In genomic region chr13:27228131-27228530, GRCh38 we compare ENCODE assay signal across 32 cellular contexts.
"Had no signal": no experiment of that assay in that cellular context is flagged by ENCODE, and none has a peak within 500 bp of the region (broad histone marks: within the 10 kb centered on the region; RNA-seq: fewer than 3 reads in every experiment).

No MANE protein-coding gene starts in this region.

- DNase-seq: activated CD4-positive, alpha-beta memory T cell treated with anti-CD3 and anti-CD28 coated beads for 36 hours; activated CD4-positive, alpha-beta T cell treated with anti-CD3 and anti-CD28 coated beads for 36 hours; activated CD4-positive, alpha-beta T cell treated with anti-CD3 and anti-CD28 coated beads, Interleukin-2, amount 50 U/mL, for 1 hour; activated CD8-positive, alpha-beta memory T cell treated with anti-CD3 and anti-CD28 coated beads, Interleukin-2, amount 50 U/mL, for 4 hours; activated gamma-delta T cell treated with Interleukin-2 at 50 U/mL for 16 hours; activated naive CD4-positive, alpha-beta T cell treated with anti-CD3 and anti-CD28 coated beads for 36 hours; activated T-cell treated with anti-CD3 and anti-CD28 coated beads for 4 hours; activated T-cell treated with anti-CD3 and anti-CD28 coated beads, Interleukin-2, amount 50 U/mL, for 4 hours; adrenal gland; body of pancreas; NCI-H1092 treated with DMSO at 0.1 percent for 48 hours; NCI-H1417; NCI-H146; NCI-H187; NCI-H2029 treated with DMSO at 0.1 percent for 48 hours; NCI-H2171 treated with DMSO at 0.1 percent for 48 hours; NCI-H226; NCI-H446 treated with DMSO at 0.1 percent for 48 hours; NCI-H524; PC-3; Peyer's patch; RPMI8226; SIG-M5; SW 1271; T-helper 1 cell; T1000; WERI-Rb-1 had no signal

- H3K4me1 ChIP-seq: adrenal gland, body of pancreas, breast epithelium, Peyer's patch had no signal

- H3K9me3 Mint-ChIP-seq: activated T-helper 1 cell treated with anti-CD3 and anti-CD28 coated beads, Interleukin-12 subunit alpha, Interleukin-12 subunit beta, Interleukin-2, Interleukin-4 antibody, amounts not matched to agents 30 ng/mL and 10 ng/mL and 1 ng/mL, durations not matched to agents 14 hours and 24 hours and 36 hours had no signal

- ATAC-seq: activated CD4-positive, alpha-beta T cell treated with anti-CD3 and anti-CD28 coated beads for 36 hours; activated naive CD4-positive, alpha-beta T cell treated with anti-CD3 and anti-CD28 coated beads, Interleukin-2, amount 50 U/mL, for 72 hours; activated T-cell treated with anti-CD3 and anti-CD28 coated beads, Interleukin-2, amount 50 U/mL, for 4 hours; body of pancreas; PC-3; SK-N-SH treated with all-trans-retinoic acid at 6 μM for 48 hours had no signal

- H3K27ac Mint-ChIP-seq: activated CD4-positive, alpha-beta memory T cell treated with anti-CD3 and anti-CD28 coated beads for 36 hours; activated CD4-positive, alpha-beta T cell treated with anti-CD3 and anti-CD28 coated beads for 36 hours; activated naive CD4-positive, alpha-beta T cell treated with anti-CD3 and anti-CD28 coated beads for 36 hours; activated naive CD4-positive, alpha-beta T cell treated with anti-CD3 and anti-CD28 coated beads, Interleukin-2, amount 50 U/mL, for 72 hours; activated T-helper 1 cell treated with anti-CD3 and anti-CD28 coated beads, Interleukin-12 subunit alpha, Interleukin-12 subunit beta, Interleukin-2, Interleukin-4 antibody, amounts not matched to agents 30 ng/mL and 10 ng/mL and 1 ng/mL, durations not matched to agents 14 hours and 24 hours and 36 hours had no signal

- FAIRE-seq: astrocyte had no signal

- H3K36me3 ChIP-seq: adrenal gland, breast epithelium, Peyer's patch, WERI-Rb-1 had no signal

- H3K27ac ChIP-seq: adrenal gland, body of pancreas, breast epithelium, WERI-Rb-1 had no signal

- H3K27me3 ChIP-seq: adrenal gland, body of pancreas, breast epithelium, Peyer's patch had no signal

- H3K9me3 ChIP-seq: body of pancreas, Peyer's patch had no signal

- H3K4me3 Mint-ChIP-seq: activated CD4-positive, alpha-beta memory T cell treated with anti-CD3 and anti-CD28 coated beads for 36 hours; activated CD4-positive, alpha-beta T cell treated with anti-CD3 and anti-CD28 coated beads for 36 hours; activated naive CD4-positive, alpha-beta T cell treated with anti-CD3 and anti-CD28 coated beads for 36 hours; activated T-cell treated with anti-CD3 and anti-CD28 coated beads, Interleukin-2, amount 50 U/mL, for 4 hours; activated T-helper 1 cell treated with anti-CD3 and anti-CD28 coated beads, Interleukin-12 subunit alpha, Interleukin-12 subunit beta, Interleukin-2, Interleukin-4 antibody, amounts not matched to agents 30 ng/mL and 10 ng/mL and 1 ng/mL, durations not matched to agents 14 hours and 24 hours and 36 hours had no signal

- H3K4me3 ChIP-seq: adrenal gland, body of pancreas, breast epithelium, Peyer's patch had no signal
